Comparison of ENCODE assay signal across 8 cellular contexts in the genomic region with DNA sequence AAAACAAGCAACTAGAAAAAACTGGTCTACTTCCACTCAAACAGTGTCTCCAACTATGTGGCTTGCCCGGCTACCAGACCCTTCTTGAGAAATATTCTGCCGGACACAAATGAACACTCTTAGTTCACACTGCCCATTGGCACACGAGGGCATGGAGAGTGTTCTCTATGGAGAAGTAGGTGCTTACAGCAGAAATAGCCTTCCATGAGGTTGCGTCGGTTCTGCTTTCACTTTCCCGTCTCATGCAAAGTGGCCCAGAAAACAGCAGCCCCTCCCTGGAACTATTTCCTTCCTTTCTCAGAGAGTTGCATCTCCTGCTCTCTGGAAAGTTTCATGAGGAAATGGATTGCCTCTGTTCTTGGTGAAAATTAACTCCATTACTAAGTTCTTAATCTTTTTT. TPM values are rescaled to one million over a fixed set of nuclear protein-coding genes. Genes with fewer than 3 reads are reported as not detected.
A peak's percentile ranks its signal among the peaks of the same experiment; 100 is the strongest.
DNase-seq lines count a peak whose midpoint lies in the region; ATAC-seq and TF ChIP-seq lines count a peak whose summit lies in the region.

No MANE protein-coding gene starts in this region.

- H3K4me3 ChIP-seq in duodenal mucosa (ENCODE audit: low read depth in 1 of 2, low read length in 2 of 2) (peak overlapping the region; percentile 31 to 34), mucosa of stomach (ENCODE audit: low read length) (no peak overlapping the region), upper lobe of left lung (peak overlapping the region in 3 of 4 donors; percentile 7 to 15 (median 8)), A673 (ENCODE audit: low read depth, low read length, poor library complexity, severe bottlenecking) (no peak overlapping the region)

- peak in 2 of 4 donors; percentile 16 to 60 for TF ChIP-seq POLR2A in upper lobe of left lung (IDR thresholded peaks at IDR 0.05)

- TF ChIP-seq EP300 in upper lobe of left lung (IDR thresholded peaks at IDR 0.05): peak in 1 of 4 donors; percentile 44

- H3K9ac ChIP-seq in duodenal mucosa (ENCODE audit: low read depth in 1 of 2, low read length in 2 of 2) (peak overlapping the region; percentile 22 to 24), mucosa of stomach (ENCODE audit: low read length) (peak overlapping the region; percentile 33)

- WGBS in upper lobe of left lung, 2 donors: 0 to 6% methylated on average over 6 of the region's 6 CpGs

- POLR2A ChIA-PET in GM10248 (lab: Yijun Ruan, JAX) (interaction anchor here (1.1 to 1.6 kb wide), 3 partner anchors 10 to 55 kb away, joined by 3 to 4 read pairs (median 4); partner anchors contain the start of gene HLA-DPA1), A673 (lab: Charles Lee; ENCODE audit: low non-redundant PET) (no interaction called here)

- H3K27ac ChIP-seq in duodenal mucosa (ENCODE audit: low read depth, low read length): peak overlapping the region; percentile 63
- H3K27ac ChIP-seq in upper lobe of left lung: peak overlapping the region; percentile 82 to 95 (median 88)
- no peak overlapping the region for H3K27ac ChIP-seq in A673 (ENCODE audit: low read depth, low read length, poor library complexity, severe bottlenecking)

- H3K36me3 ChIP-seq in duodenal mucosa (ENCODE audit: control insufficient read depth in 1 of 2, insufficient read depth in 2 of 2, low read length in 2 of 2): no peaks in the 10 kb centered on the region
- no peaks in the 10 kb centered on the region for H3K36me3 ChIP-seq in mucosa of stomach (ENCODE audit: control insufficient read depth, insufficient read depth, low read length)
- no peaks in the 10 kb centered on the region for H3K36me3 ChIP-seq in upper lobe of left lung
- H3K36me3 ChIP-seq in A673 (ENCODE audit: insufficient read depth, low read length, poor library complexity, severe bottlenecking): no peaks in the 10 kb centered on the region

- no peaks in the 10 kb centered on the region for H3K27me3 ChIP-seq in duodenal mucosa (ENCODE audit: control insufficient read depth in 1 of 2, insufficient read depth in 2 of 2, low read length in 2 of 2)
- no peaks in the 10 kb centered on the region for H3K27me3 ChIP-seq in mucosa of stomach (ENCODE audit: control insufficient read depth, insufficient read depth, low read length)
- H3K27me3 ChIP-seq in upper lobe of left lung: no peaks in the 10 kb centered on the region
- peaks cover 10% of the 10 kb centered on the region for H3K27me3 ChIP-seq in A673 (replicated peaks; ENCODE audit: insufficient read depth, low read depth, low read length, poor library complexity)

- no peak for TF ChIP-seq CTCF in GM10248 (IDR thresholded peaks at IDR 0.05; ENCODE audit: control extremely low read depth, extremely low read depth, low read depth, missing control alignments)
- no peak for TF ChIP-seq CTCF in upper lobe of left lung (IDR thresholded peaks at IDR 0.05)
- TF ChIP-seq CTCF in A673 (conservative IDR thresholded peaks at IDR 0.05; ENCODE audit: low read depth, low read length): no peak

- H3K4me1 ChIP-seq in duodenal mucosa (ENCODE audit: control insufficient read depth in 1 of 2, insufficient read depth in 2 of 2, low read length in 2 of 2): peaks cover 16 to 22% of the 10 kb centered on the region in 2 donors
- H3K4me1 ChIP-seq in mucosa of stomach (ENCODE audit: control insufficient read depth, insufficient read depth, low read length): peaks cover 10% of the 10 kb centered on the region
- peaks cover 20 to 41% (median 26%) of the 10 kb centered on the region in 4 donors for H3K4me1 ChIP-seq in upper lobe of left lung
- no peaks in the 10 kb centered on the region for H3K4me1 ChIP-seq in A673 (ENCODE audit: insufficient read depth, low read length, poor library complexity, severe bottlenecking)

- no TSS peak for BruUV-seq in A673 (replicated peaks; lab: Mats Ljungman, UMichigan)

- peak; percentile 82 for ATAC-seq in HG02759 (IDR thresholded peaks at IDR 0.05; ENCODE audit: unreplicated experiment)
- ATAC-seq in upper lobe of left lung (ENCODE audit: low FRiP score in 2 of 2): peak; percentile 93 to 95

- DNase-seq in GM10248 (ENCODE audit: extremely low spot score) (peak; percentile 58), SKM-1 (lab: John Stamatoyannopoulos, UW; ENCODE audit: unreplicated experiment) (peak; percentile 73), upper lobe of left lung (peak in 1 of 2 donors; percentile 95), NCI-H1694 treated with DMSO at 0.1 percent for 48 hours (lab: John Stamatoyannopoulos, UW) (no peak), A673 (ENCODE audit: low spot score) (no peak)

- no peaks in the 10 kb centered on the region for H3K9me3 ChIP-seq in duodenal mucosa (ENCODE audit: control insufficient read depth in 1 of 2, low read length in 2 of 2)
- no peaks in the 10 kb centered on the region for H3K9me3 ChIP-seq in mucosa of stomach (ENCODE audit: control insufficient read depth, low read length)
- no peaks in the 10 kb centered on the region for H3K9me3 ChIP-seq in upper lobe of left lung
- H3K9me3 ChIP-seq in A673 (ENCODE audit: low read depth, low read length, poor library complexity, severe bottlenecking): no peaks in the 10 kb centered on the region

- intact Hi-C loops in A673 (cut with micrococcal nuclease; ENCODE audit: unreplicated experiment): loop anchor here (10.0 kb wide), 1 partner anchor 126 kb away; no protein-coding TSS in a partner anchor

- CTCF ChIA-PET in GM10248 (lab: Yijun Ruan, JAX) (interaction anchor here (0.8 to 7.8 kb wide), 19 partner anchors 8 to 259 kb away, joined by 3 to 78 read pairs (median 5); partner anchors contain the start of genes HLA-DPA1 and HLA-DPB1), A673 (lab: Charles Lee) (interaction anchor here (0.7 kb wide), 1 partner anchor 229 kb away, joined by 6 read pairs; no protein-coding TSS in a partner anchor)

RNA-seq across cellular contexts. Expression of gene HLA-DOA, which starts 9.5 kb away (rescaled TPM):
- total RNA-seq in upper lobe of left lung (10 to 100 TPM in 5 of 6 donors, 1 to 10 TPM in 1; 9.4 to 56.8 (median 30.5) TPM), A673 (2021) (0.46 and 0.58 TPM in 2 replicates)

RNA-seq across cellular contexts. Expression of gene BRD2, which starts 50.5 kb away (rescaled TPM):
- total RNA-seq in upper lobe of left lung: 100 to 1,000 TPM; 144 to 388 (median 183) TPM
- total RNA-seq in A673 (2021): 276 and 335 TPM in 2 replicates

RNA-seq across cellular contexts. Expression of gene HLA-DPA1, which starts 54.5 kb away (rescaled TPM):
- total RNA-seq in upper lobe of left lung (100 to 1,000 TPM; 109 to 674 (median 399) TPM), A673 (2021) (0.35 and 0.43 TPM in 2 replicates)

RNA-seq across cellular contexts. Expression of gene HLA-DPB1, which starts 56.9 kb away (rescaled TPM):
- 100 to 1,000 TPM; 194 to 697 (median 373) TPM for total RNA-seq in upper lobe of left lung
- total RNA-seq in A673 (2021): 2.3 and 2.7 TPM in 2 replicates

Comparison
In these comparisons a context has a peak if more than half of its experiments do, and no peak if none do; other contexts are left out.
1. DNase-seq: peak in GM10248 (single experiment) and SKM-1 (single experiment); none in NCI-H1694 treated with DMSO at 0.1 percent for 48 hours (single experiment) and A673 (single experiment).
2. H3K4me3 ChIP-seq: peak in duodenal mucosa (2 of 2) and upper lobe of left lung (3 of 4); none in mucosa of stomach (single experiment) and A673 (single experiment).
3. RNA of gene HLA-DPA1, which starts 54.5 kb away (total RNA-seq): 109 to 674 TPM in upper lobe of left lung; 0.35 to 0.43 TPM in A673; every median in the first group is over 10 times any median in the second.